ENCODE assay signal across 23 cellular contexts in genomic region chr3:30737746-30738499, GRCh38.
A peak's percentile ranks its signal among the peaks of the same experiment; 100 is the strongest.
DNase-seq lines count a peak whose midpoint lies in the region; FAIRE-seq and TF ChIP-seq lines count a peak whose summit lies in the region.
"Had no signal": no experiment of that assay in that cellular context is flagged by ENCODE, and none has a peak within 500 bp of the region (broad histone marks: within the 10 kb centered on the region; RNA-seq: fewer than 3 reads in every experiment).

No MANE protein-coding gene starts in this region.

- H2AFZ ChIP-seq in endothelial cell of umbilical vein (ENCODE audit: low read depth, low read length) (peak overlapping the region; percentile 16), mammary epithelial cell (ENCODE audit: low read depth, low read length) (no peak overlapping the region)

- no peak for DNase-seq in activated naive CD4-positive, alpha-beta T cell treated with anti-CD3 and anti-CD28 coated beads for 36 hours
- no peak for DNase-seq in activated naive CD4-positive, alpha-beta T cell treated with Interleukin-2 at 50 U/mL for 16 hours
- DNase-seq in SK-N-MC (ENCODE audit: low read depth, low spot score): no peak
- DNase-seq in endothelial cell of umbilical vein (ENCODE audit: low read depth, low spot score): no peak
- DNase-seq in mammary epithelial cell: no peak
- no peak for DNase-seq in SHP77 treated with DMSO at 0.1 percent for 48 hours (lab: John Stamatoyannopoulos, UW)
- DNase-seq: ACHN; C1 segment of cervical spinal cord; CD8-positive, alpha-beta memory T cell; DMS53; EL; NCI-H1105; NCI-H1694; NCI-H2081 treated with DMSO at 0.1 percent for 48 hours; NCI-H2227 treated with DMSO at 0.1 percent for 48 hours; NCI-H510A treated with DMSO at 0.1 percent for 48 hours; NCI-H774; OCI-M1; RPMI8226; SIG-M5 had no signal

- H3K9me3 ChIP-seq in SK-N-MC (ENCODE audit: low read depth, low read length) (no peaks in the 10 kb centered on the region), endothelial cell of umbilical vein (replicated peaks; ENCODE audit: control insufficient read depth, insufficient read depth, low read length) (no peaks in the 10 kb centered on the region), skeletal muscle tissue (ENCODE audit: control insufficient read depth in 3 of 3, low read length in 3 of 3) (no peaks in the 10 kb centered on the region), mammary epithelial cell (replicated peaks; ENCODE audit: insufficient read depth, low read length) (no peaks in the 10 kb centered on the region)

- WGBS in mammary epithelial cell (ENCODE audit: low coverage, missing lambda C conversion rate): 76% methylated on average over 3 of the region's 3 CpGs

- H3K4me3 Mint-ChIP-seq in activated naive CD4-positive, alpha-beta T cell treated with anti-CD3 and anti-CD28 coated beads for 36 hours: no peak overlapping the region

- CTCF ChIA-PET in activated naive CD4-positive, alpha-beta T cell treated with anti-CD3 and anti-CD28 coated beads for 36 hours (lab: Charles Lee): interaction anchor here (0.6 kb wide), 3 partner anchors 45 to 305 kb away, joined by 3 to 5 read pairs (median 5); no protein-coding TSS in a partner anchor
- CTCF ChIA-PET in endothelial cell of umbilical vein (lab: Charles Lee): interaction anchor here (0.7 to 2.4 kb wide), 6 partner anchors 11 to 725 kb away, joined by 3 to 11 read pairs (median 4); no protein-coding TSS in a partner anchor
- CTCF ChIA-PET in mammary epithelial cell (lab: Charles Lee; ENCODE audit: low non-redundant PET): interaction anchor here (0.5 to 0.6 kb wide), 2 partner anchors 21 to 141 kb away, joined by 4 to 6 read pairs; no protein-coding TSS in a partner anchor

- in situ Hi-C loops in mammary epithelial cell (cut with MboI; ENCODE audit: low sequenced_read_pairs in 2 of 2): no loop called here

- H3K9me1 ChIP-seq in endothelial cell of umbilical vein (replicated peaks; ENCODE audit: control insufficient read depth, extremely low read depth, insufficient read depth, low read length): no peaks in the 10 kb centered on the region

- H3K27me3 Mint-ChIP-seq in activated naive CD4-positive, alpha-beta T cell treated with anti-CD3 and anti-CD28 coated beads for 36 hours (ENCODE audit: low read depth): no peaks in the 10 kb centered on the region

- peak overlapping the region; percentile 74 for H3K27ac Mint-ChIP-seq in activated naive CD4-positive, alpha-beta T cell treated with anti-CD3 and anti-CD28 coated beads for 36 hours

- intact Hi-C loops in activated naive CD4-positive, alpha-beta T cell treated with anti-CD3 and anti-CD28 coated beads for 36 hours (cut with micrococcal nuclease): loop anchor here (2.0 to 5.0 kb wide), 3 partner anchors 53 to 1051 kb away; no protein-coding TSS in a partner anchor
- intact Hi-C loops in endothelial cell of umbilical vein (cut with micrococcal nuclease) (no loop called here), mammary epithelial cell (cut with micrococcal nuclease) (no loop called here)

- no peak for FAIRE-seq in endothelial cell of umbilical vein (lab: Jason Lieb, UNC)
- FAIRE-seq: GM12878, K562 had no signal

- H3K4me3 ChIP-seq in SK-N-MC (no peak overlapping the region), endothelial cell of umbilical vein (replicated peaks in 1 of 3; ENCODE audit: insufficient read depth in 1 of 3, low read depth in 1 of 3, low read length in 3 of 3) (no peak overlapping the region), skeletal muscle tissue (ENCODE audit: low read length in 3 of 3) (no peak overlapping the region), mammary epithelial cell (replicated peaks in 1 of 3; ENCODE audit: insufficient read depth in 1 of 3, low read depth in 2 of 3, low read length in 3 of 3) (no peak overlapping the region)
- H3K4me3 ChIP-seq: GM12878, K562 had no signal

- no peaks in the 10 kb centered on the region for H3K36me3 Mint-ChIP-seq in activated naive CD4-positive, alpha-beta T cell treated with anti-CD3 and anti-CD28 coated beads for 36 hours (ENCODE audit: low read depth)

- H3K36me3 ChIP-seq in SK-N-MC (ENCODE audit: insufficient read depth, low read length) (no peaks in the 10 kb centered on the region), endothelial cell of umbilical vein (ENCODE audit: control insufficient read depth in 2 of 2, extremely low read depth in 1 of 2, insufficient read depth in 2 of 2, low read length in 2 of 2) (no peaks in the 10 kb centered on the region), skeletal muscle tissue (ENCODE audit: control insufficient read depth in 3 of 3, insufficient read depth in 3 of 3, low read length in 3 of 3) (no peaks in the 10 kb centered on the region), mammary epithelial cell (ENCODE audit: insufficient read depth, low read length) (no peaks in the 10 kb centered on the region)

- H3K9me3 Mint-ChIP-seq in activated naive CD4-positive, alpha-beta T cell treated with anti-CD3 and anti-CD28 coated beads for 36 hours: no peaks in the 10 kb centered on the region
- H3K9me3 Mint-ChIP-seq: CD8-positive, alpha-beta memory T cell had no signal

- TF ChIP-seq POLR2A in endothelial cell of umbilical vein (IDR thresholded peaks at IDR 0.05; ENCODE audit: low read depth, low read length): no peak

- no TSS peak for BruUV-seq in endothelial cell of umbilical vein (replicated peaks; lab: Mats Ljungman, UMichigan)
- no TSS peak for BruUV-seq in mammary epithelial cell (replicated peaks; lab: Mats Ljungman, UMichigan)

- H4K20me1 ChIP-seq in endothelial cell of umbilical vein (replicated peaks; ENCODE audit: control insufficient read depth, extremely low read depth, insufficient read depth, low read length): no peaks in the 10 kb centered on the region
- no peaks in the 10 kb centered on the region for H4K20me1 ChIP-seq in mammary epithelial cell (ENCODE audit: insufficient read depth, low read length)

- no peak overlapping the region for H3K4me2 ChIP-seq in endothelial cell of umbilical vein (ENCODE audit: insufficient read depth, low read length)
- no peak overlapping the region for H3K4me2 ChIP-seq in mammary epithelial cell (ENCODE audit: insufficient read depth, low read depth, low read length)

- H3K9ac ChIP-seq in SK-N-MC (ENCODE audit: insufficient read length) (no peak overlapping the region), endothelial cell of umbilical vein (replicated peaks; ENCODE audit: extremely low read depth, insufficient read depth, low read length) (no peak overlapping the region), skeletal muscle tissue (ENCODE audit: low read depth in 1 of 3, low read length in 3 of 3) (no peak overlapping the region), mammary epithelial cell (ENCODE audit: insufficient read depth, low read length) (no peak overlapping the region)

- no peaks in the 10 kb centered on the region for H3K4me1 ChIP-seq in endothelial cell of umbilical vein (ENCODE audit: control insufficient read depth, extremely low read depth, insufficient read depth, low read length)
- peaks cover 6 to 29% (median 12%) of the 10 kb centered on the region in 3 donors for H3K4me1 ChIP-seq in skeletal muscle tissue (ENCODE audit: control insufficient read depth in 3 of 3, insufficient read depth in 3 of 3, low read length in 3 of 3)
- no peaks in the 10 kb centered on the region for H3K4me1 ChIP-seq in mammary epithelial cell (ENCODE audit: insufficient read depth, low read length)

- H3K79me2 ChIP-seq in endothelial cell of umbilical vein (ENCODE audit: control insufficient read depth, insufficient read depth, low read length) (no peaks in the 10 kb centered on the region), mammary epithelial cell (ENCODE audit: insufficient read depth, low read length) (no peaks in the 10 kb centered on the region)

- dilution Hi-C loops in endothelial cell of umbilical vein (cut with MboI; ENCODE audit: extremely low pct_ligation_motif_present, low sequenced_read_pairs) (no loop called here), mammary epithelial cell (cut with HindIII; ENCODE audit: low sequenced_read_pairs) (no loop called here)

- H3K27ac ChIP-seq in SK-N-MC (peak overlapping the region; percentile 100), endothelial cell of umbilical vein (ENCODE audit: insufficient read depth, low read depth, low read length) (no peak overlapping the region), skeletal muscle tissue (ENCODE audit: low read depth, low read length) (peak overlapping the region; percentile 34), mammary epithelial cell (ENCODE audit: insufficient read depth, low read depth, low read length) (no peak overlapping the region)

- POLR2A ChIA-PET in endothelial cell of umbilical vein (lab: Charles Lee): no interaction called here

- TF ChIP-seq CTCF in endothelial cell of umbilical vein (IDR thresholded peaks at IDR 0.05; ENCODE audit: extremely low read depth in 1 of 2, insufficient read depth in 1 of 2, low read depth in 1 of 2, low read length in 2 of 2): no peak
- TF ChIP-seq CTCF in mammary epithelial cell (conservative IDR thresholded peaks at IDR 0.05 in 1 of 2, IDR thresholded peaks at IDR 0.05 in 1 of 2; ENCODE audit: extremely low read depth in 1 of 2, insufficient read depth in 1 of 2, low read depth in 1 of 2, low read length in 2 of 2): no peak

- H3K27me3 ChIP-seq in endothelial cell of umbilical vein (ENCODE audit: control insufficient read depth in 2 of 2, insufficient read depth in 2 of 2, low read length in 2 of 2) (no peaks in the 10 kb centered on the region), skeletal muscle tissue (ENCODE audit: control insufficient read depth in 3 of 3, insufficient read depth in 3 of 3, low read length in 3 of 3) (no peaks in the 10 kb centered on the region), mammary epithelial cell (ENCODE audit: insufficient read depth, low read length) (no peaks in the 10 kb centered on the region)

- H3K4me1 Mint-ChIP-seq in activated naive CD4-positive, alpha-beta T cell treated with anti-CD3 and anti-CD28 coated beads for 36 hours (ENCODE audit: low read depth): peaks cover 42% of the 10 kb centered on the region

TF ChIP-seq in endothelial cell of umbilical vein, 7 proteins besides CTCF, POLR2A, EP300 and RAD21:
- TF ChIP-seq MAX (IDR thresholded peaks at IDR 0.05; ENCODE audit: insufficient read depth, insufficient read length) (no peak), JUN (IDR thresholded peaks at IDR 0.05; ENCODE audit: borderline replicate concordance, insufficient read depth, insufficient read length, low read depth) (no peak), MYC (IDR thresholded peaks at IDR 0.05; ENCODE audit: low read depth, low read length) (no peak), GATA2 (IDR thresholded peaks at IDR 0.05; ENCODE audit: insufficient read depth, insufficient read length, low read depth, low read length) (no peak), EZH2 (IDR thresholded peaks at IDR 0.05; ENCODE audit: borderline replicate concordance, low read depth, low read length, severe bottlenecking) (no peak), FOS (IDR thresholded peaks at IDR 0.05; ENCODE audit: borderline replicate concordance, insufficient read depth, low read length) (no peak), POLR2AphosphoS5 (IDR thresholded peaks at IDR 0.05; ENCODE audit: insufficient read depth, low read depth, low read length) (no peak)

Comparison
In these comparisons a context has a peak if more than half of its experiments do, and no peak if none do; other contexts are left out.
1. H3K27ac ChIP-seq: peak in SK-N-MC (single experiment) and skeletal muscle tissue (single experiment); none in endothelial cell of umbilical vein (single experiment) and mammary epithelial cell (single experiment).